In the genomic region with DNA sequence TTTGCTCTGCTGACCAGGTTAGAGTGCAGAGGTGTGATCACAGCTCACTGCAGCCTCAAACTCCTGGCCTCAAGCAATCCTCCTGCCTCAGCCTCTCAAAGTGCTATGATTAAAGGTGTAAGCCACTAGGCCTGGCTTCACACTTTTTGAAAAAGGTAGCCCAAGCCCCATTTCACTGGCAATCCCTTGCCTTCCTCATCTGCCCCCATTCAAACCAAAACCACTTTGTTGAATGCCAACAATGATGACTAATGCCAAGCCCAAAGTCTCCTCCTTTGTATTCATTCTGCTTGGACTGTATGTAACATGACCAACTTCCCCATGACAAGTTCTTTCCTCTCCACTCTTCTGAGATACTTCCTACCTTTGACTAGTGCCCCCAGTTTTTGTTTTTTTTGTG, we compare ENCODE assay signal across 10 cellular contexts. TPM values are rescaled to one million over a fixed set of nuclear protein-coding genes. Genes with fewer than 3 reads are reported as not detected.
A peak's percentile ranks its signal among the peaks of the same experiment; 100 is the strongest.
DNase-seq lines count a peak whose midpoint lies in the region; ATAC-seq, FAIRE-seq and TF ChIP-seq lines count a peak whose summit lies in the region.
"Had no signal": no experiment of that assay in that cellular context is flagged by ENCODE, and none has a peak within 500 bp of the region (broad histone marks: within the 10 kb centered on the region; RNA-seq: fewer than 3 reads in every experiment).

No MANE protein-coding gene starts in this region.

- H3K4me1 ChIP-seq in GM23248 (ENCODE audit: insufficient read depth): peaks cover 24% of the 10 kb centered on the region
- H3K4me1 ChIP-seq in GM23338 (ENCODE audit: insufficient read depth): no peaks in the 10 kb centered on the region

- peaks cover 100% of the 10 kb centered on the region for H3K79me2 ChIP-seq in GM23248 (ENCODE audit: insufficient read depth)
- H3K79me2 ChIP-seq in GM23338 (replicated peaks; ENCODE audit: insufficient read depth): peaks cover 100% of the 10 kb centered on the region

- peak overlapping the region; percentile 65 for H3K27ac Mint-ChIP-seq in activated CD8-positive, alpha-beta T cell treated with anti-CD3 and anti-CD28 coated beads for 36 hours
- no peak overlapping the region for H3K27ac Mint-ChIP-seq in GM23338

- no peak for TF ChIP-seq CTCF in activated CD8-positive, alpha-beta T cell treated with anti-CD3 and anti-CD28 coated beads for 36 hours (IDR thresholded peaks at IDR 0.05)
- no peak for TF ChIP-seq CTCF in GM23338 (conservative IDR thresholded peaks at IDR 0.05; ENCODE audit: low read depth in 2 of 2)

- H3K4me3 ChIP-seq in GM23248 (no peak overlapping the region), GM23338 (no peak overlapping the region)

- H4K20me1 ChIP-seq in GM23248 (ENCODE audit: insufficient read depth) (peaks cover 15% of the 10 kb centered on the region), GM23338 (replicated peaks; ENCODE audit: insufficient read depth) (peaks cover 49% of the 10 kb centered on the region)

- H3K9me2 ChIP-seq in GM23248 (ENCODE audit: insufficient read depth) (no peaks in the 10 kb centered on the region), GM23338 (ENCODE audit: insufficient read depth) (no peaks in the 10 kb centered on the region)

- peak; percentile 94 for ATAC-seq in activated CD8-positive, alpha-beta T cell treated with anti-CD3 and anti-CD28 coated beads for 36 hours
- no peak for ATAC-seq in GM23338
- ATAC-seq in HG03520 (IDR thresholded peaks at IDR 0.05; ENCODE audit: unreplicated experiment): no peak

- peaks cover 4% of the 10 kb centered on the region for H3K9me3 ChIP-seq in GM23248 (ENCODE audit: low read depth)

- no peak for FAIRE-seq in GM12891 (lab: Jason Lieb, UNC)

- H3K4me1 Mint-ChIP-seq in activated CD8-positive, alpha-beta T cell treated with anti-CD3 and anti-CD28 coated beads for 36 hours (ENCODE audit: low read depth): peaks cover 60% of the 10 kb centered on the region
- peaks cover 12% of the 10 kb centered on the region for H3K4me1 Mint-ChIP-seq in GM23338

- H3K36me3 ChIP-seq in GM23248 (ENCODE audit: low read depth): peaks cover 6% of the 10 kb centered on the region; the same call in 1 of the 2 replicates
- H3K36me3 ChIP-seq in GM23338 (ENCODE audit: insufficient read depth): no peaks in the 10 kb centered on the region

- H3K27ac ChIP-seq in GM23248 (no peak overlapping the region), GM23338 (ENCODE audit: low read depth) (no peak overlapping the region; the same call in 1 of the 2 replicates)

- no peak overlapping the region for H3K4me3 Mint-ChIP-seq in activated CD8-positive, alpha-beta T cell treated with anti-CD3 and anti-CD28 coated beads for 36 hours
- H3K4me3 Mint-ChIP-seq in GM23338: no peak overlapping the region

- H3K4me2 ChIP-seq in GM23248 (ENCODE audit: unreplicated experiment) (no peak overlapping the region), GM23338 (no peak overlapping the region)

- peaks cover 49% of the 10 kb centered on the region for H3F3A ChIP-seq in GM23248 (ENCODE audit: insufficient read depth)
- H3F3A ChIP-seq in GM23338 (replicated peaks; ENCODE audit: low read depth): no peaks in the 10 kb centered on the region

- intact Hi-C loops in activated CD8-positive, alpha-beta T cell treated with anti-CD3 and anti-CD28 coated beads for 36 hours (cut with micrococcal nuclease): no loop called here

- TF ChIP-seq POLR2A in GM12891 (IDR thresholded peaks at IDR 0.05; ENCODE audit: low read depth, low read length): no peak

- H3K36me3 Mint-ChIP-seq in activated CD8-positive, alpha-beta T cell treated with anti-CD3 and anti-CD28 coated beads for 36 hours (ENCODE audit: low read depth): peaks cover 40% of the 10 kb centered on the region
- H3K36me3 Mint-ChIP-seq in GM23338 (ENCODE audit: low read depth): peaks cover 19% of the 10 kb centered on the region

- H3K27me3 Mint-ChIP-seq in activated CD8-positive, alpha-beta T cell treated with anti-CD3 and anti-CD28 coated beads for 36 hours: no peaks in the 10 kb centered on the region
- H3K27me3 Mint-ChIP-seq in GM23338 (ENCODE audit: insufficient read depth, low read depth, poor library complexity): peaks cover 4% of the 10 kb centered on the region

- peaks cover 23% of the 10 kb centered on the region for H3K9me3 Mint-ChIP-seq in activated CD8-positive, alpha-beta T cell treated with anti-CD3 and anti-CD28 coated beads for 36 hours
- H3K9me3 Mint-ChIP-seq in GM23338: peaks cover 17% of the 10 kb centered on the region; the same call in 2 of the 3 replicates

- no peak overlapping the region for H3K9ac ChIP-seq in GM23248

- CTCF ChIA-PET in activated CD8-positive, alpha-beta T cell treated with anti-CD3 and anti-CD28 coated beads for 36 hours (lab: Charles Lee): interaction anchor here (1.0 to 2.7 kb wide), 2 partner anchors 10 to 46 kb away, joined by 4 to 9 read pairs; no protein-coding TSS in a partner anchor

- H2AFZ ChIP-seq in GM23248: no peak overlapping the region
- H2AFZ ChIP-seq in GM23338: no peak overlapping the region

- POLR2A ChIA-PET in activated CD8-positive, alpha-beta T cell treated with anti-CD3 and anti-CD28 coated beads for 36 hours (lab: Charles Lee): interaction anchor here (0.7 to 1.1 kb wide), 3 partner anchors 18 to 27 kb away, joined by 3 read pairs; no protein-coding TSS in a partner anchor

- in situ Hi-C loops in GM23248 (cut with MboI): no loop called here

- H3K27me3 ChIP-seq in GM23248 (replicated peaks; ENCODE audit: insufficient read depth) (no peaks in the 10 kb centered on the region), GM23338 (ENCODE audit: insufficient read depth) (no peaks in the 10 kb centered on the region)

- DNase-seq in AG08395 (ENCODE audit: low spot score): peak; percentile 15
- DNase-seq in GM23248: peak; percentile 50
- DNase-seq in activated CD8-positive, alpha-beta T cell treated with anti-CD3 and anti-CD28 coated beads for 36 hours: peak; percentile 62
- peak; percentile 8 for DNase-seq in glomerular visceral epithelial cell (ENCODE audit: extremely low spot score)
- DNase-seq in GM23338 (ENCODE audit: low spot score): no peak
- DNase-seq in NCI-H345 treated with DMSO at 0.1 percent for 48 hours (lab: John Stamatoyannopoulos, UW; ENCODE audit: unreplicated experiment): no peak
- no peak for DNase-seq in GM12891 (ENCODE audit: insufficient read length, low spot score)
- DNase-seq: Caco-2, NCI-H1930 had no signal

TF ChIP-seq in GM23338, 12 proteins besides CTCF, POLR2A, EP300 and RAD21 (continues in another document):
- TF ChIP-seq JUNB (IDR thresholded peaks at IDR 0.05; ENCODE audit: unreplicated experiment) (no peak), NANOG (IDR thresholded peaks at IDR 0.05; ENCODE audit: borderline replicate concordance) (no peak), ZNF114 (CRISPR knock-in tag; IDR thresholded peaks at IDR 0.05) (no peak), STAT1 (IDR thresholded peaks at IDR 0.05; ENCODE audit: unreplicated experiment) (no peak), ETS1 (IDR thresholded peaks at IDR 0.05) (no peak), EZH2phosphoT487 (IDR thresholded peaks at IDR 0.05; ENCODE audit: unreplicated experiment) (no peak), EZH2 (IDR thresholded peaks at IDR 0.05; ENCODE audit: low read depth, unreplicated experiment) (no peak), ZNF331 (CRISPR knock-in tag; IDR thresholded peaks at IDR 0.05; ENCODE audit: low read depth) (no peak), POLR2AphosphoS5 (IDR thresholded peaks at IDR 0.05; ENCODE audit: low read depth) (no peak)

TF ChIP-seq in GM12891, 5 proteins besides CTCF, POLR2A, EP300 and RAD21:
- TF ChIP-seq TAF1 (IDR thresholded peaks at IDR 0.05; ENCODE audit: low read depth, low read length) (no peak), PAX5 (IDR thresholded peaks at IDR 0.05; ENCODE audit: insufficient read depth, low read length, severe bottlenecking) (no peak), POU2F2 (IDR thresholded peaks at IDR 0.05; ENCODE audit: low read depth, low read length) (no peak), SPI1 (IDR thresholded peaks at IDR 0.05; ENCODE audit: low read depth, low read length) (no peak), POLR2AphosphoS5 (IDR thresholded peaks at IDR 0.05; ENCODE audit: low read depth, low read length) (no peak)

RNA-seq across cellular contexts. Expression of gene N4BP1, which starts 33.1 kb away (rescaled TPM):
- 15.9 and 28.1 TPM in 2 replicates for total RNA-seq in GM23248 (2014; rRNA removed; shearing (Covaris generic))
- 14.6 and 15.4 TPM in 2 replicates for polyA plus RNA-seq in GM23248 (2016; fragmentation: Nextera tagmentation; extraction: Ambion mirVana)
- 10 to 100 TPM; 39.5 to 40.5 TPM for total RNA-seq in activated CD8-positive, alpha-beta T cell treated with anti-CD3 and anti-CD28 coated beads for 36 hours
- 25.7 and 27.3 TPM in 2 replicates for total RNA-seq in GM23338 (2014; rRNA removed; shearing (Covaris generic))
- 14.6 and 16.4 TPM in 2 replicates for polyA plus RNA-seq in GM23338 (2016; fragmentation: Nextera tagmentation; extraction: Ambion mirVana)
- polyA plus RNA-seq in GM12891 (2012; ENCODE audit: low read depth, missing spikeins): 17.1 TPM

Comparison
In these comparisons a context has a peak if more than half of its experiments do, and no peak if none do; other contexts are left out.
1. DNase-seq: peak in AG08395 (single experiment), GM23248 (single experiment), activated CD8-positive, alpha-beta T cell treated with anti-CD3 and anti-CD28 coated beads for 36 hours (single experiment) and glomerular visceral epithelial cell (single experiment); none in GM23338 (single experiment), NCI-H345 treated with DMSO at 0.1 percent for 48 hours (single experiment) and GM12891 (single experiment).